In genomic region chr2:48249093-48249492, GRCh38 we compare ENCODE assay signal across 9 cellular contexts.
DNase-seq lines count a peak whose midpoint lies in the region; ATAC-seq and TF ChIP-seq lines count a peak whose summit lies in the region.
"Had no signal": no experiment of that assay in that cellular context is flagged by ENCODE, and none has a peak within 500 bp of the region (broad histone marks: within the 10 kb centered on the region; RNA-seq: fewer than 3 reads in every experiment).

No MANE protein-coding gene starts in this region.

- H3K36me3 ChIP-seq in iPS-20b (ENCODE audit: insufficient read depth, low read depth, low read length) (no peaks in the 10 kb centered on the region), tibial artery (no peaks in the 10 kb centered on the region)
- H3K36me3 ChIP-seq: cardiac muscle cell had no signal

- peak overlapping the region; percentile 17; the same call in 1 of the 2 replicates for H3K9ac ChIP-seq in iPS-20b (ENCODE audit: low read depth, low read length)

- H3K27ac ChIP-seq in iPS-20b (ENCODE audit: low read length) (no peak overlapping the region), tibial artery (peak overlapping the region; percentile 3 to 16)
- H3K27ac ChIP-seq: cardiac muscle cell had no signal

- H3K4me3 ChIP-seq in LNCaP clone FGC (ENCODE audit: low read depth, low read length) (no peak overlapping the region), astrocyte of the cerebellum (ENCODE audit: low read depth, low read length) (no peak overlapping the region), iPS-20b (ENCODE audit: low read length) (no peak overlapping the region), tibial artery (no peak overlapping the region)
- H3K4me3 ChIP-seq: cardiac muscle cell had no signal

- intact Hi-C loops in tibial artery (cut with DNase I; ENCODE audit: low total_unique reads) = loop anchor here (10.0 kb wide), 1 partner anchor 46 kb away; no protein-coding TSS in a partner anchor

- in situ Hi-C loops in astrocyte of the cerebellum (cut with HindIII; ENCODE audit: low sequenced_read_pairs) = no loop called here

- ATAC-seq in HG03439 (IDR thresholded peaks at IDR 0.05; ENCODE audit: unreplicated experiment) (no peak), GM21367 (IDR thresholded peaks at IDR 0.05; ENCODE audit: unreplicated experiment) (no peak)

- DNase-seq in LNCaP clone FGC (ENCODE audit: low read depth) = peak; percentile 14
- peak; percentile 46 for DNase-seq in astrocyte of the cerebellum (ENCODE audit: low read depth)
- DNase-seq in tibial artery = no peak
- no peak for DNase-seq in stimulated activated naive CD4-positive, alpha-beta T cell treated with Interleukin-2 at 50 U/mL for 16 hours (lab: John Stamatoyannopoulos, UW)
- DNase-seq: activated B cell treated with CpG ODN at 0.5 μM for 24 hours had no signal

- H3K9me3 ChIP-seq in iPS-20b (ENCODE audit: insufficient read depth, low read depth, low read length) (no peaks in the 10 kb centered on the region), tibial artery (no peaks in the 10 kb centered on the region)

- TF ChIP-seq CTCF in LNCaP clone FGC (IDR thresholded peaks at IDR 0.05; ENCODE audit: control insufficient read depth, extremely low read depth, insufficient read depth) (no peak), astrocyte of the cerebellum (IDR thresholded peaks at IDR 0.05; ENCODE audit: low read depth, low read length, missing control alignments) (no peak), tibial artery (IDR thresholded peaks at IDR 0.05) (no peak)

- H3K27me3 ChIP-seq in iPS-20b (ENCODE audit: insufficient read depth, low read length) (no peaks in the 10 kb centered on the region), tibial artery (no peaks in the 10 kb centered on the region)
- H3K27me3 ChIP-seq: cardiac muscle cell had no signal

- peaks cover 5% of the 10 kb centered on the region for H3K4me1 ChIP-seq in iPS-20b (ENCODE audit: insufficient read depth, low read length)
- peaks cover 0 to 26% (median 12%) of the 10 kb centered on the region in 4 donors for H3K4me1 ChIP-seq in tibial artery

Comparison
In these comparisons a context has a peak if more than half of its experiments do, and no peak if none do; other contexts are left out.
1. DNase-seq: peak in LNCaP clone FGC (single experiment) and astrocyte of the cerebellum (single experiment); none in tibial artery (0 of 2) and stimulated activated naive CD4-positive, alpha-beta T cell treated with Interleukin-2 at 50 U/mL for 16 hours (single experiment).